Comparison of ENCODE assay signal across 13 cellular contexts in genomic region chr9:81665514-81665838, GRCh38. TPM values are rescaled to one million over a fixed set of nuclear protein-coding genes. Genes with fewer than 3 reads are reported as not detected.
DNase-seq lines count a peak whose midpoint lies in the region; ATAC-seq and TF ChIP-seq lines count a peak whose summit lies in the region.
"Had no signal": no experiment of that assay in that cellular context is flagged by ENCODE, and none has a peak within 500 bp of the region (broad histone marks: within the 10 kb centered on the region; RNA-seq: fewer than 3 reads in every experiment).

No MANE protein-coding gene starts in this region.

- intact Hi-C loops in ascending aorta (cut with DNase I), result no loop called here
- intact Hi-C loops in mucosa of descending colon (cut with DNase I, micrococcal nuclease), result no loop called here

- peak overlapping the region in 8 of 11 experiments; percentile 8 to 69 (median 47); a peak in 11 of 22 replicates for H3K4me2 ChIP-seq in BLaER1 treated with 17β-estradiol and CSF1 and Interleukin-3, amounts not matched to agents 10 nM and 100 nM

- H3K36me3 ChIP-seq in BLaER1 treated with 17β-estradiol and CSF1 and Interleukin-3, amounts not matched to agents 10 nM and 100 nM, result peaks cover 0 to 84% (median 8%) of the 10 kb centered on the region in 11 experiments; a peak in 12 of 22 replicates
- H3K36me3 ChIP-seq in ascending aorta (no peaks in the 10 kb centered on the region), mucosa of descending colon (ENCODE audit: low read depth) (no peaks in the 10 kb centered on the region)

- H3K9me3 Mint-ChIP-seq in nephron, result no peaks in the 10 kb centered on the region

- H3K27me3 Mint-ChIP-seq in nephron (ENCODE audit: low read depth), result no peaks in the 10 kb centered on the region
- H3K27me3 Mint-ChIP-seq: activated CD8-positive, alpha-beta memory T cell treated with anti-CD3 and anti-CD28 coated beads, Interleukin-2, amount 10 ng/mL, durations not matched to agents 7 days and 5 days had no signal

- peak; percentile 66 for DNase-seq in NCI-H1105 (lab: John Stamatoyannopoulos, UW)
- no peak for DNase-seq in ascending aorta (ENCODE audit: low spot score in 2 of 2)
- no peak for DNase-seq in Kasumi-1 (lab: John Stamatoyannopoulos, UW)
- no peak for DNase-seq in mucosa of descending colon
- no peak for DNase-seq in GM10266 (ENCODE audit: extremely low spot score)
- DNase-seq: activated CD8-positive, alpha-beta memory T cell treated with anti-CD3 and anti-CD28 coated beads, Interleukin-2, amount 10 ng/mL, durations not matched to agents 7 days and 5 days; C1 segment of cervical spinal cord; dermis blood vessel endothelial cell; NCI-H1930; T-helper 9 cell had no signal

- H3K4me3 Mint-ChIP-seq in nephron, result peak overlapping the region in 1 of 3 experiments; percentile 5
- H3K4me3 Mint-ChIP-seq: activated CD8-positive, alpha-beta memory T cell treated with anti-CD3 and anti-CD28 coated beads, Interleukin-2, amount 10 ng/mL, durations not matched to agents 7 days and 5 days had no signal

- H3K4me1 ChIP-seq in BLaER1 treated with 17β-estradiol and CSF1 and Interleukin-3, amounts not matched to agents 10 nM and 100 nM, result peaks cover 0 to 42% (median 23%) of the 10 kb centered on the region in 10 experiments; a peak in 14 of 20 replicates
- H3K4me1 ChIP-seq in ascending aorta (peaks cover 3 to 35% of the 10 kb centered on the region in 2 donors), mucosa of descending colon (ENCODE audit: low read depth) (peaks cover 26% of the 10 kb centered on the region)

- H3K27ac ChIP-seq in BLaER1 treated with 17β-estradiol and CSF1 and Interleukin-3, amounts not matched to agents 10 nM and 100 nM, result no peak overlapping the region
- H3K27ac ChIP-seq in ascending aorta, result no peak overlapping the region

- peak overlapping the region in 1 of 11 experiments; percentile 17; a peak in 1 of 22 replicates for H3K9ac ChIP-seq in BLaER1 treated with 17β-estradiol and CSF1 and Interleukin-3, amounts not matched to agents 10 nM and 100 nM

- 0 out of 22 replicates have a peak, but pooled peaks cover 0 to 4% (median 0%) of the 10 kb centered on the region in 11 experiments for H3K9me3 ChIP-seq in BLaER1 treated with 17β-estradiol and CSF1 and Interleukin-3, amounts not matched to agents 10 nM and 100 nM (replicated peaks in 1 of 11)
- H3K9me3 ChIP-seq in ascending aorta, result no peaks in the 10 kb centered on the region
- no peaks in the 10 kb centered on the region for H3K9me3 ChIP-seq in mucosa of descending colon

- H3K4me1 Mint-ChIP-seq in nephron, result peaks cover 67% of the 10 kb centered on the region
- H3K4me1 Mint-ChIP-seq: activated CD8-positive, alpha-beta memory T cell treated with anti-CD3 and anti-CD28 coated beads, Interleukin-2, amount 10 ng/mL, durations not matched to agents 7 days and 5 days had no signal

- ATAC-seq in GM19463 (IDR thresholded peaks at IDR 0.05; ENCODE audit: unreplicated experiment), result no peak
- no peak for ATAC-seq in mucosa of descending colon
- ATAC-seq: activated CD8-positive, alpha-beta memory T cell treated with anti-CD3 and anti-CD28 coated beads, Interleukin-2, amount 10 ng/mL, durations not matched to agents 7 days and 5 days had no signal

- H3K27ac Mint-ChIP-seq in nephron, result peak overlapping the region; percentile 6 to 58 (median 42)
- H3K27ac Mint-ChIP-seq: activated CD8-positive, alpha-beta memory T cell treated with anti-CD3 and anti-CD28 coated beads, Interleukin-2, amount 10 ng/mL, durations not matched to agents 7 days and 5 days had no signal

- peaks cover 73% of the 10 kb centered on the region for H3K36me3 Mint-ChIP-seq in nephron (ENCODE audit: low read depth)
- H3K36me3 Mint-ChIP-seq: activated CD8-positive, alpha-beta memory T cell treated with anti-CD3 and anti-CD28 coated beads, Interleukin-2, amount 10 ng/mL, durations not matched to agents 7 days and 5 days had no signal

- H3K27me3 ChIP-seq in BLaER1 treated with 17β-estradiol and CSF1 and Interleukin-3, amounts not matched to agents 10 nM and 100 nM, result no peaks in the 10 kb centered on the region
- H3K27me3 ChIP-seq in ascending aorta, result no peaks in the 10 kb centered on the region

- H4K20me1 ChIP-seq in BLaER1 treated with 17β-estradiol and CSF1 and Interleukin-3, amounts not matched to agents 10 nM and 100 nM, result peaks cover 0 to 64% (median 0%) of the 10 kb centered on the region in 11 experiments; a peak in 4 of 22 replicates

- no peak overlapping the region for H3K4me3 ChIP-seq in BLaER1 treated with 17β-estradiol and CSF1 and Interleukin-3, amounts not matched to agents 10 nM and 100 nM
- peak overlapping the region; percentile 7 to 26 for H3K4me3 ChIP-seq in ascending aorta
- no peak overlapping the region for H3K4me3 ChIP-seq in mucosa of descending colon

- no peak for TF ChIP-seq CTCF in ascending aorta (IDR thresholded peaks at IDR 0.05)
- no peak for TF ChIP-seq CTCF in nephron (IDR thresholded peaks at IDR 0.05; ENCODE audit: unreplicated experiment in 3 of 3)
- TF ChIP-seq CTCF in mucosa of descending colon (IDR thresholded peaks at IDR 0.05), result no peak
- no peak for TF ChIP-seq CTCF in GM10266 (IDR thresholded peaks at IDR 0.05; ENCODE audit: control insufficient read depth, insufficient read depth, low read depth, missing control alignments)

RNA-seq across cellular contexts. Expression of gene TLE1, which starts 23.9 kb away (rescaled TPM):
- 58.5 TPM for total RNA-seq in ascending aorta
- 10 to 100 TPM; 42.9 to 51.8 (median 47.3) TPM for total RNA-seq in mucosa of descending colon

Comparison
In these comparisons a context has a peak if more than half of its experiments do, and no peak if none do; other contexts are left out.
1. H3K4me3 ChIP-seq: peak in ascending aorta (2 of 2); none in BLaER1 treated with 17β-estradiol and CSF1 and Interleukin-3, amounts not matched to agents 10 nM and 100 nM (0 of 10) and mucosa of descending colon (single experiment).